Comparison of ENCODE assay signal across 10 cellular contexts in genomic region chrX:138775501-138775900, GRCh38.
DNase-seq lines count a peak whose midpoint lies in the region; ATAC-seq and TF ChIP-seq lines count a peak whose summit lies in the region.
"Had no signal": no experiment of that assay in that cellular context is flagged by ENCODE, and none has a peak within 500 bp of the region (broad histone marks: within the 10 kb centered on the region; RNA-seq: fewer than 3 reads in every experiment).

No MANE protein-coding gene starts in this region.

- no peaks in the 10 kb centered on the region for H3K36me3 ChIP-seq in ovary

- H3K27ac Mint-ChIP-seq in neural crest cell (ENCODE audit: unreplicated experiment) = no peak overlapping the region
- H3K27ac Mint-ChIP-seq: naive thymus-derived CD8-positive, alpha-beta T cell; T-helper 1 cell treated with Interleukin-12 subunit alpha and Interleukin-12 subunit beta and Interleukin-4 antibody, amounts not matched to agents 30 μg/mL and 1 μg/mL, for 36 hours had no signal

- peaks cover 7% of the 10 kb centered on the region for H3K36me3 Mint-ChIP-seq in neural crest cell (ENCODE audit: low read depth)
- H3K36me3 Mint-ChIP-seq: naive thymus-derived CD8-positive, alpha-beta T cell had no signal

- peak; percentile 21; the same call in 1 of the 2 replicates for TF ChIP-seq RAD21 in Ishikawa (IDR thresholded peaks at IDR 0.05; ENCODE audit: low read depth)

- intact Hi-C loops in ovary (cut with DNase I) = no loop called here

- TF ChIP-seq CTCF in cardiac fibroblast (IDR thresholded peaks at IDR 0.05; ENCODE audit: low read depth, low read length) (peak; percentile 19), neural crest cell (conservative IDR thresholded peaks at IDR 0.05) (peak; percentile 81), ovary (IDR thresholded peaks at IDR 0.05) (no peak)

- H3K4me1 ChIP-seq in ovary (ENCODE audit: insufficient read depth) = no peaks in the 10 kb centered on the region

- ATAC-seq in HG03571 (IDR thresholded peaks at IDR 0.05; ENCODE audit: unreplicated experiment) (no peak), GM21526 (IDR thresholded peaks at IDR 0.05; ENCODE audit: low FRiP score, unreplicated experiment) (no peak)
- ATAC-seq: naive thymus-derived CD8-positive, alpha-beta T cell had no signal

- H3K9me3 ChIP-seq in ovary = no peaks in the 10 kb centered on the region

- peak; percentile 61 for DNase-seq in DMS 273 (lab: John Stamatoyannopoulos, UW; ENCODE audit: unreplicated experiment)
- no peak for DNase-seq in DMS 273 treated with DMSO at 0.1 percent for 48 hours (lab: John Stamatoyannopoulos, UW)
- DNase-seq in cardiac fibroblast (ENCODE audit: low read depth in 2 of 2) = peak; percentile 25 to 34
- no peak for DNase-seq in neural crest cell (ENCODE audit: low read depth, low spot score)
- DNase-seq in ovary = no peak

- no peaks in the 10 kb centered on the region for H3K27me3 Mint-ChIP-seq in neural crest cell (ENCODE audit: low read depth)

- TF ChIP-seq EP300 in Ishikawa (IDR thresholded peaks at IDR 0.05; ENCODE audit: borderline replicate concordance) = no peak
- no peak for TF ChIP-seq EP300 in ovary (IDR thresholded peaks at IDR 0.05)

- WGBS in ovary, 3 donors = 5 to 6% (median 5%) methylated on average over 5 of the region's 5 CpGs

- no peak overlapping the region for H3K4me3 Mint-ChIP-seq in neural crest cell
- H3K4me3 Mint-ChIP-seq: naive thymus-derived CD8-positive, alpha-beta T cell; T-helper 1 cell treated with Interleukin-12 subunit alpha and Interleukin-12 subunit beta and Interleukin-4 antibody, amounts not matched to agents 30 μg/mL and 1 μg/mL, for 36 hours had no signal

- H3K27ac ChIP-seq in ovary = no peak overlapping the region

- H3K4me1 Mint-ChIP-seq in neural crest cell = peaks cover 19% of the 10 kb centered on the region

- H3K9me3 Mint-ChIP-seq in neural crest cell = no peaks in the 10 kb centered on the region
- H3K9me3 Mint-ChIP-seq: naive thymus-derived CD8-positive, alpha-beta T cell; T-helper 1 cell treated with Interleukin-12 subunit alpha and Interleukin-12 subunit beta and Interleukin-4 antibody, amounts not matched to agents 30 μg/mL and 1 μg/mL, for 36 hours had no signal

- no peak overlapping the region for H3K4me3 ChIP-seq in cardiac fibroblast (replicated peaks in 1 of 2; ENCODE audit: low read depth in 2 of 2, low read length in 2 of 2)
- no peak overlapping the region for H3K4me3 ChIP-seq in ovary

- TF ChIP-seq POLR2A in ovary (IDR thresholded peaks at IDR 0.05) = no peak

- H3K27me3 ChIP-seq in ovary = no peaks in the 10 kb centered on the region

TF ChIP-seq in Ishikawa, 13 proteins besides CTCF, POLR2A, EP300 and RAD21:
- TF ChIP-seq ZBTB7A (IDR thresholded peaks at IDR 0.05; ENCODE audit: low read depth) (no peak), EGR1 (IDR thresholded peaks at IDR 0.05) (no peak), NFIC (IDR thresholded peaks at IDR 0.05) (no peak), TAF1 (IDR thresholded peaks at IDR 0.05; ENCODE audit: low read depth) (no peak), TEAD4 (IDR thresholded peaks at IDR 0.05) (no peak), CREB1 (IDR thresholded peaks at IDR 0.05; ENCODE audit: low read depth) (no peak), YY1 (IDR thresholded peaks at IDR 0.05; ENCODE audit: low read depth) (no peak), FOXM1 (IDR thresholded peaks at IDR 0.05; ENCODE audit: borderline replicate concordance, low read depth) (no peak), CEBPB (IDR thresholded peaks at IDR 0.05) (no peak), MAX (IDR thresholded peaks at IDR 0.05) (no peak), TCF12 (IDR thresholded peaks at IDR 0.05; ENCODE audit: low read depth) (no peak)
- TF ChIP-seq, protein P1, sequence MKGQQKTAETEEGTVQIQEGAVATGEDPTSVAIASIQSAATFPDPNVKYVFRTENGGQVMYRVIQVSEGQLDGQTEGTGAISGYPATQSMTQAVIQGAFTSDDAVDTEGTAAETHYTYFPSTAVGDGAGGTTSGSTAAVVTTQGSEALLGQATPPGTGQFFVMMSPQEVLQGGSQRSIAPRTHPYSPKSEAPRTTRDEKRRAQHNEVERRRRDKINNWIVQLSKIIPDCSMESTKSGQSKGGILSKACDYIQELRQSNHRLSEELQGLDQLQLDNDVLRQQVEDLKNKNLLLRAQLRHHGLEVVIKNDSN (IDR thresholded peaks at IDR 0.05) = no peak
- TF ChIP-seq, protein P2, sequence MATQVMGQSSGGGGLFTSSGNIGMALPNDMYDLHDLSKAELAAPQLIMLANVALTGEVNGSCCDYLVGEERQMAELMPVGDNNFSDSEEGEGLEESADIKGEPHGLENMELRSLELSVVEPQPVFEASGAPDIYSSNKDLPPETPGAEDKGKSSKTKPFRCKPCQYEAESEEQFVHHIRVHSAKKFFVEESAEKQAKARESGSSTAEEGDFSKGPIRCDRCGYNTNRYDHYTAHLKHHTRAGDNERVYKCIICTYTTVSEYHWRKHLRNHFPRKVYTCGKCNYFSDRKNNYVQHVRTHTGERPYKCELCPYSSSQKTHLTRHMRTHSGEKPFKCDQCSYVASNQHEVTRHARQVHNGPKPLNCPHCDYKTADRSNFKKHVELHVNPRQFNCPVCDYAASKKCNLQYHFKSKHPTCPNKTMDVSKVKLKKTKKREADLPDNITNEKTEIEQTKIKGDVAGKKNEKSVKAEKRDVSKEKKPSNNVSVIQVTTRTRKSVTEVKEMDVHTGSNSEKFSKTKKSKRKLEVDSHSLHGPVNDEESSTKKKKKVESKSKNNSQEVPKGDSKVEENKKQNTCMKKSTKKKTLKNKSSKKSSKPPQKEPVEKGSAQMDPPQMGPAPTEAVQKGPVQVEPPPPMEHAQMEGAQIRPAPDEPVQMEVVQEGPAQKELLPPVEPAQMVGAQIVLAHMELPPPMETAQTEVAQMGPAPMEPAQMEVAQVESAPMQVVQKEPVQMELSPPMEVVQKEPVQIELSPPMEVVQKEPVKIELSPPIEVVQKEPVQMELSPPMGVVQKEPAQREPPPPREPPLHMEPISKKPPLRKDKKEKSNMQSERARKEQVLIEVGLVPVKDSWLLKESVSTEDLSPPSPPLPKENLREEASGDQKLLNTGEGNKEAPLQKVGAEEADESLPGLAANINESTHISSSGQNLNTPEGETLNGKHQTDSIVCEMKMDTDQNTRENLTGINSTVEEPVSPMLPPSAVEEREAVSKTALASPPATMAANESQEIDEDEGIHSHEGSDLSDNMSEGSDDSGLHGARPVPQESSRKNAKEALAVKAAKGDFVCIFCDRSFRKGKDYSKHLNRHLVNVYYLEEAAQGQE (IDR thresholded peaks at IDR 0.05; ENCODE audit: low read depth) = no peak

Comparison
In these comparisons a context has a peak if more than half of its experiments do, and no peak if none do; other contexts are left out.
1. DNase-seq: peak in DMS 273 (single experiment) and cardiac fibroblast (2 of 2); none in DMS 273 treated with DMSO at 0.1 percent for 48 hours (single experiment), neural crest cell (single experiment) and ovary (0 of 5).
2. CTCF ChIP-seq: peak in cardiac fibroblast (single experiment) and neural crest cell (single experiment); none in ovary (0 of 3).